Comparison of ENCODE assay signal across 8 cellular contexts in genomic region chr1:119008483-119009299, GRCh38. TPM values are rescaled to one million over a fixed set of nuclear protein-coding genes. Genes with fewer than 3 reads are reported as not detected.
A peak's percentile ranks its signal among the peaks of the same experiment; 100 is the strongest.
DNase-seq lines count a peak whose midpoint lies in the region; ATAC-seq, FAIRE-seq and TF ChIP-seq lines count a peak whose summit lies in the region.

No MANE protein-coding gene starts in this region.

- ATAC-seq in GM18505 (IDR thresholded peaks at IDR 0.05; ENCODE audit: unreplicated experiment) (peak; percentile 55), lung (ENCODE audit: insufficient read depth, low FRiP score) (peak; percentile 60)

- 2 to 4% methylated on average over 22 of the region's 22 CpGs for WGBS in lung, 2 donors
- WGBS in thyroid gland, 2 donors, result 4 to 9% methylated on average over 16 to 22 of the region's 22 CpGs

- H3K36me3 ChIP-seq in lung (ENCODE audit: control insufficient read depth in 2 of 2, insufficient read depth in 2 of 2, low read length in 2 of 2) (no peaks in the 10 kb centered on the region), thyroid gland (no peaks in the 10 kb centered on the region)

- peaks cover 0 to 13% of the 10 kb centered on the region in 2 donors for H3K4me1 ChIP-seq in lung (ENCODE audit: control insufficient read depth in 2 of 2, insufficient read depth in 2 of 2, low read length in 2 of 2)
- H3K4me1 ChIP-seq in thyroid gland, result peaks cover 18 to 22% of the 10 kb centered on the region in 2 donors

- H3K27me3 ChIP-seq in lung (ENCODE audit: control insufficient read depth, insufficient read depth) (peaks cover 10% of the 10 kb centered on the region), thyroid gland (peaks cover 24% of the 10 kb centered on the region)

- peak; percentile 5 for TF ChIP-seq CTCF in lung (IDR thresholded peaks at IDR 0.05; ENCODE audit: control extremely low read depth, extremely low read depth)
- peak; percentile 27 to 78 (median 60) for TF ChIP-seq CTCF in thyroid gland (IDR thresholded peaks at IDR 0.05)

- H3K9me3 ChIP-seq in lung (ENCODE audit: control insufficient read depth in 2 of 2, insufficient read depth in 1 of 2, low read length in 1 of 2) (peaks cover 0 to 13% of the 10 kb centered on the region in 2 donors), thyroid gland (no peaks in the 10 kb centered on the region)

- peak; percentile 78 for FAIRE-seq in RCC 7860 (lab: Jason Lieb, UNC)

- intact Hi-C loops in thyroid gland (cut with DNase I), result no loop called here

- no peak overlapping the region for H3K27ac ChIP-seq in lung (ENCODE audit: low read depth in 1 of 2, low read length in 1 of 2)
- H3K27ac ChIP-seq in thyroid gland, result no peak overlapping the region

- no peak for TF ChIP-seq POLR2A in GM18505 (IDR thresholded peaks at IDR 0.05; ENCODE audit: borderline replicate concordance, extremely low read depth, insufficient read depth, insufficient read length)
- no peak for TF ChIP-seq POLR2A in thyroid gland (IDR thresholded peaks at IDR 0.05)

- H3K4me3 ChIP-seq in lung (no peak overlapping the region), thyroid gland (replicated peaks in 1 of 3) (no peak overlapping the region)

- peak; percentile 62 for DNase-seq in AG20443 (ENCODE audit: low spot score)
- DNase-seq in HT-29 (ENCODE audit: low spot score), result peak; percentile 72
- peak; percentile 51 for DNase-seq in RCC 7860 (ENCODE audit: low spot score)
- DNase-seq in dermis blood vessel endothelial cell, result peak; percentile 74
- DNase-seq in lung (ENCODE audit: low spot score), result no peak
- DNase-seq in thyroid gland, result peak in 1 of 2 donors; percentile 35
- DNase-seq in iPS-NIHi7 (ENCODE audit: extremely low spot score), result no peak

RNA-seq across cellular contexts. Expression of gene TBX15, which starts 20.5 kb away (rescaled TPM):
- 0.03 TPM in 1 of 2 replicates, not detected in the other for total RNA-seq in HT-29 (2014; rRNA removed; shearing (Covaris generic))
- total RNA-seq in dermis blood vessel endothelial cell, result not detected in 2 replicates
- total RNA-seq in lung, result under 1 TPM; 0.28 to 0.31 TPM
- polyA plus RNA-seq in lung, result under 1 TPM; 0.07 to 0.20 TPM
- total RNA-seq in thyroid gland, result 1 to 10 TPM; 1.1 to 5.4 (median 3.5) TPM

Comparison
In these comparisons a context has a peak if more than half of its experiments do, and no peak if none do; other contexts are left out.
1. DNase-seq: peak in AG20443 (single experiment), HT-29 (single experiment), RCC 7860 (single experiment) and dermis blood vessel endothelial cell (single experiment); none in lung (single experiment) and iPS-NIHi7 (single experiment).